Comparison of ENCODE assay signal across 7 cellular contexts in the genomic region with DNA sequence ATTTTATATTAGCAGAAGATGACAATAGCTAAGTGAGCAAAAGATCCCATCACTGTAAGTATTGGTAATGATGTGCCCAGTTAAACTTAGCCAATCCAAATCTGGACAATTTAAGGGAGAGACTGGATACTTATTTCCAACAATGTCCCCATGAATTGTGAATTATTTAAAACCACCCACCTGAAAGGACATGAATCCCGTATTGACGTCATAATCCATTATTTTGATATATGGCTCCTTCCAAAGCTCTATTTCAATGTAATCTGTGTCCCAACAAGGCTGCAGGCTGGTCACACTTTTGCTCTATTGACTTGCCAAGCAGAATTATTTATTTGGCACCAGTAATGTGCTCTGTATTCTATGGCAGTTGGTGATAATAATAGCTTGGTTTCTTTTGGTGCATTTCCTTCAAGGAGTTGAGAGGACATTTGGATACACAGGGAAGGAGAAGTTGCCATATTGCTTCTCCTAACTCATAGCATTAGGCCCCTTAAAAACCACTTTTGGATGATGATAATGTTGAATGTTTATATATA.
"Had no signal": no experiment of that assay in that cellular context is flagged by ENCODE, and none has a peak within 500 bp of the region (broad histone marks: within the 10 kb centered on the region; RNA-seq: fewer than 3 reads in every experiment).

No MANE protein-coding gene starts in this region.

- H3K4me1 Mint-ChIP-seq: IgD-negative memory B cell had no signal

- ATAC-seq: K562 had no signal

- H3K27ac Mint-ChIP-seq: IgD-negative memory B cell had no signal

- H3K36me3 Mint-ChIP-seq: IgD-negative memory B cell had no signal

- H3K4me3 Mint-ChIP-seq: IgD-negative memory B cell had no signal

- H3K27me3 Mint-ChIP-seq: IgD-negative memory B cell had no signal

- FAIRE-seq: HTR-8/SVneo, K562 had no signal

- DNase-seq: IMR-90, KBM-7, KG1 had no signal

- H3K27ac ChIP-seq: HL-60 had no signal

- H3K4me3 ChIP-seq: K562 had no signal
